19 cellular contexts compared by ENCODE assay signal in genomic region chr4:28388471-28388870, GRCh38.
"Had no signal": no experiment of that assay in that cellular context is flagged by ENCODE, and none has a peak within 500 bp of the region (broad histone marks: within the 10 kb centered on the region; RNA-seq: fewer than 3 reads in every experiment).

No MANE protein-coding gene starts in this region.

- H3K36me3 Mint-ChIP-seq: stimulated activated memory B cell treated with anti-CD40 and anti-IgM and Interleukin-4, amounts not matched to agents 10 μg/mL and 1 μg/mL and 100 μg/mL, for 72 hours had no signal

- ATAC-seq: heart left ventricle; left lobe of liver; mucosa of descending colon; naive thymus-derived CD8-positive, alpha-beta T cell; psoas muscle; right lobe of liver; stimulated activated memory B cell treated with anti-CD40 and anti-IgM and Interleukin-4, amounts not matched to agents 10 μg/mL and 1 μg/mL and 100 μg/mL, for 72 hours had no signal

- H3K4me3 ChIP-seq: heart left ventricle, mucosa of descending colon, psoas muscle, right lobe of liver, spleen, tibial artery, upper lobe of left lung, uterus had no signal

- H3K4me3 Mint-ChIP-seq: naive thymus-derived CD8-positive, alpha-beta T cell; stimulated activated memory B cell treated with anti-CD40 and anti-IgM and Interleukin-4, amounts not matched to agents 10 μg/mL and 1 μg/mL and 100 μg/mL, for 72 hours; stimulated activated naive CD8-positive, alpha-beta T cell treated with anti-CD3 and anti-CD28 coated beads, Interleukin-15, Interleukin-2, amounts not matched to agents 100 ng/mL and 50 ng/mL, for 24 hours had no signal

- H3K27me3 Mint-ChIP-seq: naive thymus-derived CD8-positive, alpha-beta T cell; stimulated activated memory B cell treated with anti-CD40 and anti-IgM and Interleukin-4, amounts not matched to agents 10 μg/mL and 1 μg/mL and 100 μg/mL, for 72 hours; stimulated activated naive CD8-positive, alpha-beta T cell treated with anti-CD3 and anti-CD28 coated beads, Interleukin-15, Interleukin-2, amounts not matched to agents 100 ng/mL and 50 ng/mL, for 24 hours had no signal

- H3K4me1 Mint-ChIP-seq: naive thymus-derived CD8-positive, alpha-beta T cell; stimulated activated memory B cell treated with anti-CD40 and anti-IgM and Interleukin-4, amounts not matched to agents 10 μg/mL and 1 μg/mL and 100 μg/mL, for 72 hours had no signal

- DNase-seq: dermis blood vessel endothelial cell; heart left ventricle; hippocampal formation; islet precursor cell; mucosa of descending colon; naive thymus-derived CD8-positive, alpha-beta T cell; psoas muscle; retina; right lobe of liver; spleen; stimulated activated CD4-positive, alpha-beta T cell treated with anti-CD3 and anti-CD28 coated beads, Interleukin-15, amount 100 ng/mL, for 24 hours; stimulated activated CD4-positive, alpha-beta T cell treated with anti-CD3 and anti-CD28 coated beads, Interleukin-1b, Interleukin-23, amount 100 ng/mL, for 48 hours; stimulated activated CD4-positive, alpha-beta T cell treated with anti-CD3 and anti-CD28 coated beads, Interleukin-4, amount 100 ng/mL, for 24 hours; tibial artery; upper lobe of left lung; uterus had no signal

- H3K27ac Mint-ChIP-seq: naive thymus-derived CD8-positive, alpha-beta T cell; stimulated activated memory B cell treated with anti-CD40 and anti-IgM and Interleukin-4, amounts not matched to agents 10 μg/mL and 1 μg/mL and 100 μg/mL, for 72 hours; stimulated activated naive CD8-positive, alpha-beta T cell treated with anti-CD3 and anti-CD28 coated beads, Interleukin-15, Interleukin-2, amounts not matched to agents 100 ng/mL and 50 ng/mL, for 24 hours had no signal
